Comparison of ENCODE assay signal across 22 cellular contexts in the genomic region with DNA sequence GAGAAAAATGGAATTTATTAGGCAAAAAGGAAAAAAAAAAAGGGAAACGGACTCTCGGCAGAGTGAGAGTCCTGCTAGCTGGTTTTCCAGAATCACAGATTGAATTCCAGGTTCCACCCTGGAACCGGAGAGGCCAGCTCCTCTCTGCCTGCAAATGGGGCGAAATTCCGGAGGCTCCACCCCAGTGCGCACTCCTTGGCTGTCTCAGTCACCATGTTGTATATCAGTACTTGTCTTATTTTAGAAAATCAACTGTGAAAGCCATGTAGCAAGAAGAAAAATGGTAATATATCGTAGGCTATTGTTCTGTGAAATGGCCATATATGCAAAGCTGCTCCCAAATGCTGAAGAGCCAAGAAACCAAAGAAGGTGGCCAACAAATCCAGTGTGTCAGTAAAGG. TPM values are rescaled to one million over a fixed set of nuclear protein-coding genes. Genes with fewer than 3 reads are reported as not detected.
A peak's percentile ranks its signal among the peaks of the same experiment; 100 is the strongest.
DNase-seq lines count a peak whose midpoint lies in the region; ATAC-seq and TF ChIP-seq lines count a peak whose summit lies in the region.
"Had no signal": no experiment of that assay in that cellular context is flagged by ENCODE, and none has a peak within 500 bp of the region (broad histone marks: within the 10 kb centered on the region; RNA-seq: fewer than 3 reads in every experiment).

No MANE protein-coding gene starts in this region.

- H3K9me3 ChIP-seq in esophagus muscularis mucosa (no peaks in the 10 kb centered on the region), tibial nerve (no peaks in the 10 kb centered on the region)
- H3K9me3 ChIP-seq: A549 had no signal

- TF ChIP-seq CTCF in C4-2B (conservative IDR thresholded peaks at IDR 0.05) (no peak), VCaP (conservative IDR thresholded peaks at IDR 0.05) (no peak), esophagus muscularis mucosa (IDR thresholded peaks at IDR 0.05) (no peak), tibial nerve (IDR thresholded peaks at IDR 0.05) (no peak)

- peak overlapping the region; percentile 31 for H3K27ac ChIP-seq in C4-2B
- H3K27ac ChIP-seq in VCaP, result peak overlapping the region; percentile 19
- no peak overlapping the region for H3K27ac ChIP-seq in esophagus muscularis mucosa (replicated peaks in 1 of 4)
- no peak overlapping the region for H3K27ac ChIP-seq in tibial nerve
- H3K27ac ChIP-seq: 22Rv1; A549; BLaER1 treated with 17β-estradiol and CSF1 and Interleukin-3, amounts not matched to agents 10 nM and 100 nM had no signal

- no peak for TF ChIP-seq POLR2A in esophagus muscularis mucosa (IDR thresholded peaks at IDR 0.05; ENCODE audit: low read depth)
- no peak for TF ChIP-seq POLR2A in tibial nerve (IDR thresholded peaks at IDR 0.05)

- peak; percentile 57 for DNase-seq in esophagus muscularis mucosa (ENCODE audit: extremely low spot score)
- no peak for DNase-seq in tibial nerve (ENCODE audit: low spot score in 2 of 2)
- no peak for DNase-seq in sciatic nerve (ENCODE audit: low spot score)
- DNase-seq: AML-193; CD4-positive, alpha-beta memory T cell; CD4-positive, CD25-positive, alpha-beta regulatory T cell; CD8-positive, alpha-beta memory T cell; COR-L47; DMS 273 treated with DMSO at 0.1 percent for 48 hours; DMS153; DMS53; DMS79; DND-41; EL; GDM1 had no signal

- no peak overlapping the region for H3K4me3 ChIP-seq in esophagus muscularis mucosa
- H3K4me3 ChIP-seq in tibial nerve, result no peak overlapping the region
- H3K4me3 ChIP-seq: A549; BLaER1 treated with 17β-estradiol and CSF1 and Interleukin-3, amounts not matched to agents 10 nM and 100 nM; GM12878 had no signal

- intact Hi-C loops in esophagus muscularis mucosa (cut with DNase I) (loop anchor here (10.0 kb wide), 1 partner anchor 893 kb away; no protein-coding TSS in a partner anchor), sciatic nerve (cut with DNase I) (no loop called here)

- H3K27me3 ChIP-seq in esophagus muscularis mucosa (peaks cover 0 to 9% (median 0%) of the 10 kb centered on the region in 4 donors), tibial nerve (no peaks in the 10 kb centered on the region)
- H3K27me3 ChIP-seq: BLaER1 treated with 17β-estradiol and CSF1 and Interleukin-3, amounts not matched to agents 10 nM and 100 nM had no signal

- WGBS in esophagus muscularis mucosa, result 68% methylated on average over 7 of the region's 7 CpGs
- WGBS in tibial nerve, 2 donors, result 77 to 79% methylated on average over 7 of the region's 7 CpGs

- H3K4me1 ChIP-seq in esophagus muscularis mucosa (no peaks in the 10 kb centered on the region), tibial nerve (no peaks in the 10 kb centered on the region)
- H3K4me1 ChIP-seq: A549; BLaER1 treated with 17β-estradiol and CSF1 and Interleukin-3, amounts not matched to agents 10 nM and 100 nM had no signal

- TF ChIP-seq EP300 in esophagus muscularis mucosa (IDR thresholded peaks at IDR 0.05), result no peak
- no peak for TF ChIP-seq EP300 in tibial nerve (IDR thresholded peaks at IDR 0.05)

- H3K36me3 ChIP-seq in esophagus muscularis mucosa (no peaks in the 10 kb centered on the region), tibial nerve (no peaks in the 10 kb centered on the region)
- H3K36me3 ChIP-seq: BLaER1 treated with 17β-estradiol and CSF1 and Interleukin-3, amounts not matched to agents 10 nM and 100 nM had no signal

- no peak for ATAC-seq in sciatic nerve
- ATAC-seq: A549, GM12878 had no signal

RNA-seq across cellular contexts. Expression of gene CYBRD1, which starts 49.4 kb away (rescaled TPM):
- total RNA-seq in esophagus muscularis mucosa (100 to 1,000 TPM; 133 to 281 (median 197) TPM), tibial nerve (100 to 1,000 TPM; 215 to 471 (median 401) TPM), sciatic nerve (280 TPM)
- total RNA-seq: B cell had no signal

Comparison
In these comparisons a context has a peak if more than half of its experiments do, and no peak if none do; other contexts are left out.
1. H3K27ac ChIP-seq: peak in C4-2B (single experiment) and VCaP (single experiment); none in esophagus muscularis mucosa (0 of 4) and tibial nerve (0 of 4).